In genomic region chr6:159842035-159842434, GRCh38 we compare ENCODE assay signal across 12 cellular contexts. TPM values are rescaled to one million over a fixed set of nuclear protein-coding genes. Genes with fewer than 3 reads are reported as not detected.
DNase-seq lines count a peak whose midpoint lies in the region; ATAC-seq and TF ChIP-seq lines count a peak whose summit lies in the region.
"Had no signal": no experiment of that assay in that cellular context is flagged by ENCODE, and none has a peak within 500 bp of the region (broad histone marks: within the 10 kb centered on the region; RNA-seq: fewer than 3 reads in every experiment).

No MANE protein-coding gene starts in this region.

- no peaks in the 10 kb centered on the region for H3K4me1 ChIP-seq in mucosa of descending colon (ENCODE audit: low read depth)
- H3K4me1 ChIP-seq: uterus had no signal

- H3K27ac Mint-ChIP-seq in chondrocyte (ENCODE audit: unreplicated experiment) (no peak overlapping the region), nephron progenitor cell (no peak overlapping the region)
- H3K27ac Mint-ChIP-seq: T-cell had no signal

- peak; percentile 35 for DNase-seq in GM03348 (ENCODE audit: low spot score)
- DNase-seq in NB4 (ENCODE audit: low read depth): no peak
- no peak for DNase-seq in chondrocyte (ENCODE audit: low spot score)
- no peak for DNase-seq in nephron progenitor cell
- DNase-seq in mucosa of descending colon: no peak
- no peak for DNase-seq in mesenteric fat pad (ENCODE audit: low spot score)
- DNase-seq: central memory CD4-positive, alpha-beta T cell; EL; T-cell; uterus had no signal

- no peak overlapping the region for H3K4me3 Mint-ChIP-seq in chondrocyte (ENCODE audit: unreplicated experiment)
- H3K4me3 Mint-ChIP-seq in nephron progenitor cell: no peak overlapping the region
- H3K4me3 Mint-ChIP-seq: T-cell had no signal

- H3K4me3 ChIP-seq in NB4 (ENCODE audit: low read depth, low read length) (no peak overlapping the region), mucosa of descending colon (no peak overlapping the region)
- H3K4me3 ChIP-seq: uterus had no signal

- H3K27me3 Mint-ChIP-seq in chondrocyte (ENCODE audit: low read depth): no peaks in the 10 kb centered on the region
- peaks cover 5% of the 10 kb centered on the region for H3K27me3 Mint-ChIP-seq in nephron progenitor cell (ENCODE audit: low read depth, poor library complexity)

- H3K9me3 Mint-ChIP-seq in chondrocyte (ENCODE audit: low read depth): no peaks in the 10 kb centered on the region
- peaks cover 7% of the 10 kb centered on the region for H3K9me3 Mint-ChIP-seq in nephron progenitor cell
- H3K9me3 Mint-ChIP-seq: T-cell had no signal

- intact Hi-C loops in mucosa of descending colon (cut with DNase I, micrococcal nuclease): no loop called here

- ATAC-seq in mucosa of descending colon (no peak), HG03039 (IDR thresholded peaks at IDR 0.05; ENCODE audit: unreplicated experiment) (no peak), GM18502 (IDR thresholded peaks at IDR 0.05; ENCODE audit: poor library complexity, unreplicated experiment) (no peak)
- ATAC-seq: T-cell had no signal

- H3K36me3 ChIP-seq in mucosa of descending colon (ENCODE audit: low read depth): no peaks in the 10 kb centered on the region
- H3K36me3 ChIP-seq: uterus had no signal

- no peaks in the 10 kb centered on the region for H3K9me3 ChIP-seq in mucosa of descending colon
- H3K9me3 ChIP-seq: uterus had no signal

- TF ChIP-seq CTCF in NB4 (IDR thresholded peaks at IDR 0.05; ENCODE audit: low read depth, low read length): peak; percentile 11
- TF ChIP-seq CTCF in chondrocyte (IDR thresholded peaks at IDR 0.05): peak; percentile 59
- peak; percentile 34 for TF ChIP-seq CTCF in nephron progenitor cell (IDR thresholded peaks at IDR 0.05)
- no peak for TF ChIP-seq CTCF in mucosa of descending colon (IDR thresholded peaks at IDR 0.05)

- no peaks in the 10 kb centered on the region for H3K36me3 Mint-ChIP-seq in chondrocyte (ENCODE audit: low read depth)
- H3K36me3 Mint-ChIP-seq in nephron progenitor cell (ENCODE audit: low read depth): no peaks in the 10 kb centered on the region
- H3K36me3 Mint-ChIP-seq: T-cell had no signal

- TF ChIP-seq POLR2A in NB4 (IDR thresholded peaks at IDR 0.05; ENCODE audit: extremely low read depth, insufficient read length): no peak

- H3K4me1 Mint-ChIP-seq in chondrocyte (ENCODE audit: low read depth): no peaks in the 10 kb centered on the region
- H3K4me1 Mint-ChIP-seq in nephron progenitor cell: peaks cover 29% of the 10 kb centered on the region

RNA-seq across cellular contexts. Expression of gene PNLDC1, which starts 42.0 kb away (rescaled TPM):
- total RNA-seq in chondrocyte (not detected in 3 replicates), mucosa of descending colon (1 to 10 TPM in 1 of 3 donors, not detected in 2; 1.3 TPM), mesenteric fat pad (not detected)

RNA-seq across cellular contexts. Expression of gene MAS1, which starts 48.8 kb away (rescaled TPM):
- total RNA-seq in chondrocyte (not detected in 3 replicates), mucosa of descending colon (not detected), mesenteric fat pad (not detected)
- total RNA-seq: T-cell had no signal

RNA-seq across cellular contexts. Expression of gene MRPL18, which starts 51.8 kb away (rescaled TPM):
- total RNA-seq in chondrocyte (52.2 to 70.6 TPM (median 53.1 TPM) in 3 replicates), mucosa of descending colon (10 to 100 TPM; 51.1 to 65.5 (median 62.0) TPM), mesenteric fat pad (59.3 TPM)

RNA-seq across cellular contexts. Expression of gene TCP1, which starts 52.6 kb away (rescaled TPM):
- total RNA-seq in chondrocyte: 169 to 200 TPM (median 175 TPM) in 3 replicates
- 100 to 1,000 TPM; 139 to 205 (median 170) TPM for total RNA-seq in mucosa of descending colon
- total RNA-seq in mesenteric fat pad: 170 TPM
